Comparison of ENCODE assay signal across 10 cellular contexts in the genomic region with DNA sequence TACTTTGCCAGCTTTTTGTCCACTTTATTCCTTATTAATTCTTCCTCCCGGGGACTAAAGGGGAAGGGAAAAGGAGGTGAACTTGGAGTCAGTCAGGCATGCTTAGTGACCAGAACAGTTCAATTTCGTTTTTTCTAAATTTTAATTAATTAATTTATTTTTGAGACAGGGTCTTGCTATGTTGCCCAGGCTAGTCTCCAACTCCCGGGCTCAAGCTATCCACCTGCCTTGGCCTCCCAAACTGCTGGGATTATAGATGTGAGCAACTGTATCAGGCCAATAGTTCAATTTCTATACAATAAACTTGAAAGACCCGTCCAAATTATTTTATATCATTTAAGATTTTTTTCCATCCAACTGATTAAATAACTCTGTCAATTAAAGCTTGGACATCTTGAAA. TPM values are rescaled to one million over a fixed set of nuclear protein-coding genes. Genes with fewer than 3 reads are reported as not detected.
DNase-seq lines count a peak whose midpoint lies in the region; ATAC-seq and TF ChIP-seq lines count a peak whose summit lies in the region.
"Had no signal": no experiment of that assay in that cellular context is flagged by ENCODE, and none has a peak within 500 bp of the region (broad histone marks: within the 10 kb centered on the region; RNA-seq: fewer than 3 reads in every experiment).

No MANE protein-coding gene starts in this region.

- H3K4me3 ChIP-seq in cardiac muscle cell (no peak overlapping the region), lower lobe of right lung (no peak overlapping the region)

- CTCF ChIA-PET in activated CD4-positive, alpha-beta memory T cell treated with anti-CD3 and anti-CD28 coated beads, Interleukin-2, amount 10 ng/mL, durations not matched to agents 7 days and 5 days (lab: Charles Lee): interaction anchor here (0.5 to 2.5 kb wide), 5 partner anchors 23 to 1321 kb away, joined by 3 to 7 read pairs (median 4); a partner anchor contains a TSS

- H3K36me3 ChIP-seq in cardiac muscle cell (no peaks in the 10 kb centered on the region), lower lobe of right lung (peaks cover 13% of the 10 kb centered on the region)

- peaks cover 20% of the 10 kb centered on the region for H3K4me1 ChIP-seq in cardiac muscle cell (ENCODE audit: low read depth)
- H3K4me1 ChIP-seq in lower lobe of right lung: peaks cover 32% of the 10 kb centered on the region

- no peaks in the 10 kb centered on the region for H3K9me3 Mint-ChIP-seq in activated CD4-positive, alpha-beta memory T cell treated with anti-CD3 and anti-CD28 coated beads, Interleukin-2, amount 10 ng/mL, durations not matched to agents 7 days and 5 days

- H3K9me3 ChIP-seq in cardiac muscle cell (ENCODE audit: low read depth) (no peaks in the 10 kb centered on the region), lower lobe of right lung (no peaks in the 10 kb centered on the region)

- no peaks in the 10 kb centered on the region for H3K27me3 ChIP-seq in cardiac muscle cell
- no peaks in the 10 kb centered on the region for H3K27me3 ChIP-seq in lower lobe of right lung (ENCODE audit: low read depth)

- no peak for TF ChIP-seq CTCF in cardiac muscle cell (IDR thresholded peaks at IDR 0.05; ENCODE audit: low read depth, low read length)
- TF ChIP-seq CTCF in lower lobe of right lung (IDR thresholded peaks at IDR 0.05): no peak

- no peaks in the 10 kb centered on the region for H3K27me3 Mint-ChIP-seq in activated CD4-positive, alpha-beta memory T cell treated with anti-CD3 and anti-CD28 coated beads, Interleukin-2, amount 10 ng/mL, durations not matched to agents 7 days and 5 days

- peaks cover 16% of the 10 kb centered on the region for H3K36me3 Mint-ChIP-seq in activated CD4-positive, alpha-beta memory T cell treated with anti-CD3 and anti-CD28 coated beads, Interleukin-2, amount 10 ng/mL, durations not matched to agents 7 days and 5 days (ENCODE audit: low read depth)

- POLR2A ChIA-PET in activated CD4-positive, alpha-beta memory T cell treated with anti-CD3 and anti-CD28 coated beads, Interleukin-2, amount 10 ng/mL, durations not matched to agents 7 days and 5 days (lab: Charles Lee): interaction anchor here (1.5 to 2.5 kb wide), 2 partner anchors 10 to 16 kb away, joined by 9 to 11 read pairs; no protein-coding TSS in a partner anchor

- peaks cover 55% of the 10 kb centered on the region for H3K4me1 Mint-ChIP-seq in activated CD4-positive, alpha-beta memory T cell treated with anti-CD3 and anti-CD28 coated beads, Interleukin-2, amount 10 ng/mL, durations not matched to agents 7 days and 5 days

- no peak for TF ChIP-seq POLR2A in erythroblast (IDR thresholded peaks at IDR 0.05; ENCODE audit: low read length)

- ATAC-seq in lower lobe of right lung: no peak
- ATAC-seq in GM19023 (IDR thresholded peaks at IDR 0.05; ENCODE audit: unreplicated experiment): no peak

- DNase-seq in cardiac muscle cell (ENCODE audit: low read depth in 1 of 2, low spot score in 1 of 2) (no peak), cardiac septum (ENCODE audit: low spot score) (no peak), lower lobe of right lung (no peak), erythroblast (lab: John Stamatoyannopoulos, UW) (no peak), pons (ENCODE audit: low spot score) (no peak)
- no peak for DNase-seq in activated CD4-positive, alpha-beta memory T cell treated with anti-CD3 and anti-CD28 coated beads, Interleukin-2, amount 10 ng/mL, durations not matched to agents 7 days and 5 days
- DNase-seq: aorta, NCI-H2171 had no signal

- no peak overlapping the region for H3K27ac Mint-ChIP-seq in activated CD4-positive, alpha-beta memory T cell treated with anti-CD3 and anti-CD28 coated beads, Interleukin-2, amount 10 ng/mL, durations not matched to agents 7 days and 5 days

- intact Hi-C loops in cardiac septum (cut with DNase I) (loop anchor here (5.0 kb wide), 1 partner anchor 76 kb away; a partner anchor contains a TSS), lower lobe of right lung (cut with DNase I) (no loop called here)

- H3K27ac ChIP-seq in cardiac muscle cell (peak overlapping the region; percentile 76), lower lobe of right lung (peak overlapping the region; percentile 95), temporal lobe (ENCODE audit: low read depth, low read length) (peak overlapping the region; percentile 89)

- H3K4me3 Mint-ChIP-seq in activated CD4-positive, alpha-beta memory T cell treated with anti-CD3 and anti-CD28 coated beads, Interleukin-2, amount 10 ng/mL, durations not matched to agents 7 days and 5 days: peak overlapping the region; percentile 97

RNA-seq across cellular contexts. Expression of a gene that starts 1.3 kb away (rescaled TPM):
- 29.8 and 37.8 TPM in 2 replicates for total RNA-seq in cardiac muscle cell
- 33.7 and 36.6 TPM in 2 replicates for polyA plus RNA-seq in cardiac muscle cell
- total RNA-seq in cardiac septum: 22.8 TPM
- total RNA-seq in activated CD4-positive, alpha-beta memory T cell treated with anti-CD3 and anti-CD28 coated beads, Interleukin-2, amount 10 ng/mL, durations not matched to agents 7 days and 5 days: 10 to 100 TPM; 34.9 to 37.2 TPM
- 34.4 TPM for total RNA-seq in lower lobe of right lung
- 38.6 TPM for total RNA-seq in temporal lobe

RNA-seq across cellular contexts. Expression of a gene that starts 57.8 kb away (rescaled TPM):
- total RNA-seq in cardiac muscle cell: 8.1 and 18.1 TPM in 2 replicates
- 7.0 and 10.6 TPM in 2 replicates for polyA plus RNA-seq in cardiac muscle cell
- total RNA-seq in cardiac septum: 1.0 TPM
- total RNA-seq in activated CD4-positive, alpha-beta memory T cell treated with anti-CD3 and anti-CD28 coated beads, Interleukin-2, amount 10 ng/mL, durations not matched to agents 7 days and 5 days: under 1 TPM; 0.68 to 0.98 TPM
- 5.1 TPM for total RNA-seq in lower lobe of right lung
- 14.8 TPM for total RNA-seq in temporal lobe
